20 cellular contexts compared by ENCODE assay signal in the genomic region with DNA sequence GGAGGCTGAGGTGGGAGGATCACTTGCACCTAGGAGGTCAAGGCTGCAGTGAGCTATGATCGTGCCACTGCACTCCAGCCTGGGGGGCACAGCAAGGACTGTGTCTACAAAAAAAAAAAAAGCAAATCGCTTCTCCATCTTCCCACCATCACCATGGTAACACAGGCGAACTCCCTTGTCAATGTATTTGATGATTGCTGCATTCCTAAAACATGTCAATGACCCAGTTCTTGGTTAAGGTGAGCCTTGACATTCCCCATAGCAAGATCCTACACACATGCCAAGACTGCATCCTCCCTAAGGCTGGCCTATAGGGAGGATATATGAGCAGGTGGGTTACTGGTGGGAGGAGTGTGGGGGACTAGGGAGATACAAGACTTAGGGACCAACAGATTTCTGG. TPM values are rescaled to one million over a fixed set of nuclear protein-coding genes. Genes with fewer than 3 reads are reported as not detected.
DNase-seq lines count a peak whose midpoint lies in the region; ATAC-seq and TF ChIP-seq lines count a peak whose summit lies in the region.
"Had no signal": no experiment of that assay in that cellular context is flagged by ENCODE, and none has a peak within 500 bp of the region (broad histone marks: within the 10 kb centered on the region; RNA-seq: fewer than 3 reads in every experiment).

No MANE protein-coding gene starts in this region.

- no peaks in the 10 kb centered on the region for H4K20me1 ChIP-seq in SK-N-SH (ENCODE audit: insufficient read depth)

- CTCF ChIA-PET in SK-N-SH (lab: Yijun Ruan, JAX), result interaction anchor here (0.6 to 6.0 kb wide), 2 partner anchors 116 to 149 kb away, joined by 4 to 24 read pairs; partner anchors contain the start of gene PSMC3IP

- H3K4me2 ChIP-seq in SK-N-SH, result no peak overlapping the region
- H3K4me2 ChIP-seq: A549; BLaER1 treated with 17β-estradiol and CSF1 and Interleukin-3, amounts not matched to agents 10 nM and 100 nM had no signal

- H3K9me2 ChIP-seq in SK-N-SH, result no peaks in the 10 kb centered on the region

- H3K4me3 ChIP-seq in SK-N-SH (ENCODE audit: low read depth in 2 of 2, low read length in 1 of 2), result no peak overlapping the region
- H3K4me3 ChIP-seq: A549; BLaER1 treated with 17β-estradiol and CSF1 and Interleukin-3, amounts not matched to agents 10 nM and 100 nM; GM12878 had no signal

- in situ Hi-C loops in GM13977 (cut with MboI; ENCODE audit: low pct_unique_long_range_greater_than_20kb, low sequenced_read_pairs, unreplicated experiment), result no loop called here

- DNase-seq in SK-N-SH (peak; percentile 6), GM10266 (ENCODE audit: extremely low spot score) (peak; percentile 5), GM13977 (ENCODE audit: low spot score) (peak; percentile 3), germinal center (ENCODE audit: low spot score) (peak; percentile 1), activated gamma-delta T cell treated with Interleukin-2 at 50 U/mL for 16 hours (no peak)
- DNase-seq: AML-193; Caco-2; Calu3; CD4-positive, alpha-beta T cell; CD8-positive, alpha-beta T cell; DMS79 treated with DMSO at 0.1 percent for 48 hours; GF-D8 had no signal

- H3K79me2 ChIP-seq in SK-N-SH (ENCODE audit: insufficient read depth), result no peaks in the 10 kb centered on the region

- 82% methylated on average over 3 of the region's 3 CpGs for whole genome bisulfite sequencing in SK-N-SH (ENCODE audit: low lambda C conversion rate)

- H3K36me3 ChIP-seq in SK-N-SH (replicated peaks in 1 of 2; ENCODE audit: control insufficient read depth in 1 of 2, insufficient read depth in 2 of 2, low read length in 1 of 2), result peaks cover 8 to 42% of the 10 kb centered on the region in 2 experiments

- TF ChIP-seq EP300 in SK-N-SH (IDR thresholded peaks at IDR 0.05; ENCODE audit: borderline replicate concordance in 1 of 2, low read depth in 1 of 2, low read length in 1 of 2), result no peak

- no peak overlapping the region for H3K9ac ChIP-seq in SK-N-SH
- H3K9ac ChIP-seq: BLaER1 treated with 17β-estradiol and CSF1 and Interleukin-3, amounts not matched to agents 10 nM and 100 nM had no signal

- H3K27me3 ChIP-seq in SK-N-SH (ENCODE audit: insufficient read depth), result no peaks in the 10 kb centered on the region
- H3K27me3 ChIP-seq: BLaER1 treated with 17β-estradiol and CSF1 and Interleukin-3, amounts not matched to agents 10 nM and 100 nM had no signal

- H3K9me3 ChIP-seq in SK-N-SH, result no peaks in the 10 kb centered on the region
- H3K9me3 ChIP-seq: A549; BLaER1 treated with 17β-estradiol and CSF1 and Interleukin-3, amounts not matched to agents 10 nM and 100 nM; Caco-2 had no signal

- H3K27ac ChIP-seq in SK-N-SH (ENCODE audit: low read depth in 2 of 2, low read length in 1 of 2), result no peak overlapping the region
- H3K27ac ChIP-seq: 22Rv1; A549; BLaER1 treated with 17β-estradiol and CSF1 and Interleukin-3, amounts not matched to agents 10 nM and 100 nM; C4-2B had no signal

- H3K4me1 ChIP-seq in SK-N-SH (ENCODE audit: control insufficient read depth in 1 of 2, insufficient read depth in 2 of 2, low read depth in 1 of 2, low read length in 1 of 2), result peaks cover 0 to 6% of the 10 kb centered on the region in 2 experiments; a peak in 2 of 4 replicates
- H3K4me1 ChIP-seq: BLaER1 treated with 17β-estradiol and CSF1 and Interleukin-3, amounts not matched to agents 10 nM and 100 nM; Caco-2 had no signal

- POLR2A ChIA-PET in SK-N-SH (lab: Yijun Ruan, JAX), result interaction anchor here (0.6 kb wide), 1 partner anchor 67 kb away, joined by 3 read pairs; no protein-coding TSS in a partner anchor

- H3F3A ChIP-seq in SK-N-SH (replicated peaks; ENCODE audit: insufficient read depth), result peaks cover 3% of the 10 kb centered on the region

- TF ChIP-seq CTCF in SK-N-SH (IDR thresholded peaks at IDR 0.05) (no peak), GM10266 (IDR thresholded peaks at IDR 0.05; ENCODE audit: control insufficient read depth, insufficient read depth, low read depth, missing control alignments) (no peak), GM13977 (IDR thresholded peaks at IDR 0.05; ENCODE audit: extremely low read depth, insufficient read depth, missing control alignments) (no peak)

- H2AFZ ChIP-seq in SK-N-SH (ENCODE audit: low read depth), result no peak overlapping the region

- no peak for ATAC-seq in SK-N-SH treated with all-trans-retinoic acid at 6 μM for 48 hours
- no peak for ATAC-seq in GM21825 (IDR thresholded peaks at IDR 0.05; ENCODE audit: unreplicated experiment)
- ATAC-seq in HG03565 (IDR thresholded peaks at IDR 0.05; ENCODE audit: unreplicated experiment), result no peak
- ATAC-seq: A549; CD8-positive, alpha-beta T cell; GM12878 had no signal

- TF ChIP-seq RAD21 in SK-N-SH (IDR thresholded peaks at IDR 0.05; ENCODE audit: low read length), result no peak

TF ChIP-seq in SK-N-SH, 30 proteins besides CTCF, POLR2A, EP300 and RAD21 (continues in another document):
- TF ChIP-seq ELF1 (IDR thresholded peaks at IDR 0.05), result no peak
- TF ChIP-seq RCOR1 (IDR thresholded peaks at IDR 0.05; ENCODE audit: low read length), result no peak
- TF ChIP-seq MAX (IDR thresholded peaks at IDR 0.05; ENCODE audit: low read depth), result no peak
- TF ChIP-seq EZH2phosphoT487 (IDR thresholded peaks at IDR 0.05; ENCODE audit: borderline replicate concordance, low read depth), result no peak
- TF ChIP-seq, protein P1, sequence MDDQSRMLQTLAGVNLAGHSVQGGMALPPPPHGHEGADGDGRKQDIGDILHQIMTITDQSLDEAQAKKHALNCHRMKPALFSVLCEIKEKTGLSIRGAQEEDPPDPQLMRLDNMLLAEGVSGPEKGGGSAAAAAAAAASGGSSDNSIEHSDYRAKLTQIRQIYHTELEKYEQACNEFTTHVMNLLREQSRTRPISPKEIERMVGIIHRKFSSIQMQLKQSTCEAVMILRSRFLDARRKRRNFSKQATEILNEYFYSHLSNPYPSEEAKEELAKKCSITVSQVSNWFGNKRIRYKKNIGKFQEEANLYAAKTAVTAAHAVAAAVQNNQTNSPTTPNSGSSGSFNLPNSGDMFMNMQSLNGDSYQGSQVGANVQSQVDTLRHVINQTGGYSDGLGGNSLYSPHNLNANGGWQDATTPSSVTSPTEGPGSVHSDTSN (IDR thresholded peaks at IDR 0.05), result no peak
- no peak for TF ChIP-seq GATA2 (CRISPR knock-in tag; IDR thresholded peaks at IDR 0.05)

TF ChIP-seq in SK-N-SH treated with all-trans-retinoic acid at 6 μM for 48 hours, 23 proteins besides CTCF, POLR2A, EP300 and RAD21:
- TF ChIP-seq ZFP30 (CRISPR knock-in tag; IDR thresholded peaks at IDR 0.05) (no peak), ARNTL (CRISPR knock-in tag; IDR thresholded peaks at IDR 0.05; ENCODE audit: borderline replicate concordance, low read depth) (no peak), ZNF70 (CRISPR knock-in tag; IDR thresholded peaks at IDR 0.05) (no peak), PATZ1 (CRISPR knock-in tag; IDR thresholded peaks at IDR 0.05; ENCODE audit: borderline replicate concordance) (no peak), BACH2 (CRISPR knock-in tag; IDR thresholded peaks at IDR 0.05; ENCODE audit: borderline replicate concordance) (no peak), PPARA (CRISPR knock-in tag; IDR thresholded peaks at IDR 0.05; ENCODE audit: borderline replicate concordance) (no peak), TCF4 (CRISPR knock-in tag; IDR thresholded peaks at IDR 0.05; ENCODE audit: borderline replicate concordance) (no peak), CSDC2 (CRISPR knock-in tag; IDR thresholded peaks at IDR 0.05) (no peak), TOX (CRISPR knock-in tag; IDR thresholded peaks at IDR 0.05; ENCODE audit: borderline replicate concordance) (no peak), ESRRG (CRISPR knock-in tag; IDR thresholded peaks at IDR 0.05) (no peak), ZNF565 (CRISPR knock-in tag; conservative IDR thresholded peaks at IDR 0.05; ENCODE audit: low read depth) (no peak), CREB5 (CRISPR knock-in tag; IDR thresholded peaks at IDR 0.05; ENCODE audit: low read depth) (no peak)

RNA-seq across cellular contexts. Expression of gene CNTNAP1, which starts 12.2 kb away (rescaled TPM):
- 74.3 and 92.7 TPM in 2 replicates for polyA plus RNA-seq in SK-N-SH (2012; rRNA removed)
- 31.9 and 45.9 TPM in 2 replicates for polyA plus RNA-seq in SK-N-SH (2012; cell fraction: cytosol; rRNA removed)
- 213 and 214 TPM in 2 replicates for polyA plus RNA-seq in SK-N-SH (2012; cell fraction: nucleus; rRNA removed)

RNA-seq across cellular contexts. Expression of gene CCR10, which starts 12.9 kb away (rescaled TPM):
- polyA plus RNA-seq in SK-N-SH (2012; rRNA removed), result 2.2 and 3.1 TPM in 2 replicates
- 1.2 and 1.7 TPM in 2 replicates for polyA plus RNA-seq in SK-N-SH (2012; cell fraction: cytosol; rRNA removed)
- 11.5 and 25.8 TPM in 2 replicates for polyA plus RNA-seq in SK-N-SH (2012; cell fraction: nucleus; rRNA removed)

RNA-seq across cellular contexts. Expression of gene PLEKHH3, which starts 17.7 kb away (rescaled TPM):
- 9.8 and 12.8 TPM in 2 replicates for polyA plus RNA-seq in SK-N-SH (2012; rRNA removed)
- polyA plus RNA-seq in SK-N-SH (2012; cell fraction: cytosol; rRNA removed), result 5.9 and 8.6 TPM in 2 replicates
- 22.9 and 29.8 TPM in 2 replicates for polyA plus RNA-seq in SK-N-SH (2012; cell fraction: nucleus; rRNA removed)

RNA-seq across cellular contexts. Expression of gene TUBG2, which starts 35.4 kb away (rescaled TPM):
- 27.6 and 33.9 TPM in 2 replicates for polyA plus RNA-seq in SK-N-SH (2012; rRNA removed)
- polyA plus RNA-seq in SK-N-SH (2012; cell fraction: cytosol; rRNA removed), result 14.4 and 21.3 TPM in 2 replicates
- polyA plus RNA-seq in SK-N-SH (2012; cell fraction: nucleus; rRNA removed), result 210 and 236 TPM in 2 replicates

RNA-seq across cellular contexts. Expression of gene EZH1, which starts 50.3 kb away (rescaled TPM):
- 28.6 and 42.9 TPM in 2 replicates for polyA plus RNA-seq in SK-N-SH (2012; rRNA removed)
- polyA plus RNA-seq in SK-N-SH (2012; cell fraction: cytosol; rRNA removed), result 13.3 and 14.4 TPM in 2 replicates
- 129 and 190 TPM in 2 replicates for polyA plus RNA-seq in SK-N-SH (2012; cell fraction: nucleus; rRNA removed)
